Comparison of ENCODE assay signal across 8 cellular contexts in the genomic region with DNA sequence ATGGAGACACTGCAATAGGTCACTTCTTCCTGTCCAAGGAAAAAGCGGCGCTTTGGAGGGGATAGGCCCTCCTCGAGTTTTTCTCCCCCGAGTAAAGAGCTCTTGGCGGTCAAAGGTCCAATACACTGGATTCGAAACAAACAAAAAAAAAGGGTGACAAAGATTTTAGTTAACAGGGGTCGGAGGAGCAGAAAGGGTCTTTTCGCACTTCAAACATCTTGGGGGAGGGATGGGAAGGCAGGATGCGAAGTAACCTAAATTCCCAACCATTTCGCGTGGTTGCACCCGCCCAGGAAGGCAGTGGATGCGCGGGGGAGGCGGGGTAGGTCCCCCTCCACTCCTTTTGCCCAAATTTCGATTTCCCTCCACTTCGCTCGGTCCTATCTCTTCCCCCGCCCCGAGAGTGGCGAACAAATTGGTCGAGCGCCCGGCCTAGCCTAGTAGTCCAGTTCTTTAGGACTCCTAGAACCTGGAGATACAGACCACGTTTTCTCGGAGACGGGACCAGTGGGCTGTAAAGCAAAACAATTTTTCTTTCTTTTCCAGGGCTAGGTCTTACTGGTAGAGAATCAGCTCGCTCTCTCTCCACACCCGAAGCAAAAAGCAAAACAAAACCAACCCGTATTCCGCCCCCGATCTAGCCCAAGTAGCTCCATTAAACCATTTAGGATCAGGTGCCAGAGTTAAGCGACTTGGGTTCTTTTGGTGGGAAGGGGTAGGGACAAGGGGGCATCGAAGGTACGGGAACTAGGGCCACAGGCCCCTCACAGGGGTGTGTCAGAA. TPM values are rescaled to one million over a fixed set of nuclear protein-coding genes. Genes with fewer than 3 reads are reported as not detected.
DNase-seq lines count a peak whose midpoint lies in the region; ATAC-seq and TF ChIP-seq lines count a peak whose summit lies in the region.

No MANE protein-coding gene starts in this region.

- no peak for TF ChIP-seq RAD21 in HCT116 (IDR thresholded peaks at IDR 0.05; ENCODE audit: low read depth)

- no peak for ATAC-seq in CD4-positive, CD25-positive, alpha-beta regulatory T cell (ENCODE audit: low read depth in 2 of 2)
- no peak for ATAC-seq in HCT116
- ATAC-seq in HG03521 (IDR thresholded peaks at IDR 0.05; ENCODE audit: unreplicated experiment) = no peak
- no peak for ATAC-seq in GM18502 (IDR thresholded peaks at IDR 0.05; ENCODE audit: poor library complexity, unreplicated experiment)

- H3K9ac ChIP-seq in HCT116 (ENCODE audit: low read length) = peak overlapping the region; percentile 69

- no peak for TF ChIP-seq POLR2A in HCT116 (IDR thresholded peaks at IDR 0.05; ENCODE audit: borderline replicate concordance, extremely low read depth, insufficient read depth, insufficient read length)

- peaks cover 10 to 16% (median 11%) of the 10 kb centered on the region in 4 donors for H3K4me1 Mint-ChIP-seq in CD4-positive, CD25-positive, alpha-beta regulatory T cell

- no peaks in the 10 kb centered on the region for H4K20me1 ChIP-seq in HCT116 (ENCODE audit: insufficient read depth)

- H3K79me2 ChIP-seq in HCT116 (ENCODE audit: insufficient read depth, low read length) = peaks cover 27% of the 10 kb centered on the region

- no peaks in the 10 kb centered on the region for H3K27me3 ChIP-seq in CD4-positive, CD25-positive, alpha-beta regulatory T cell (ENCODE audit: control insufficient read depth, insufficient read depth, low read length)
- H3K27me3 ChIP-seq in HCT116 (ENCODE audit: insufficient read depth, low read length) (no peaks in the 10 kb centered on the region), SJSA1 (replicated peaks) (no peaks in the 10 kb centered on the region)

- peaks cover 4% of the 10 kb centered on the region for H3K36me3 Mint-ChIP-seq in CD4-positive, CD25-positive, alpha-beta regulatory T cell

- peaks cover 0 to 8% (median 0%) of the 10 kb centered on the region in 7 donors for H3K9me3 Mint-ChIP-seq in CD4-positive, CD25-positive, alpha-beta regulatory T cell

- peaks cover 11% of the 10 kb centered on the region for H3K4me1 ChIP-seq in CD4-positive, CD25-positive, alpha-beta regulatory T cell (ENCODE audit: control insufficient read depth, insufficient read depth, low read length, poor library complexity, severe bottlenecking)
- H3K4me1 ChIP-seq in HCT116 (ENCODE audit: control insufficient read depth in 1 of 2, insufficient read depth in 2 of 2, low read length in 2 of 2) (peaks cover 8 to 20% of the 10 kb centered on the region in 2 experiments), SJSA1 (replicated peaks) (0 out of 2 replicates have a peak, but pooled peaks cover 3% of the 10 kb centered on the region)

- intact Hi-C loops in HCT116 (cut with micrococcal nuclease) = loop anchor here (5.0 kb wide), 1 partner anchor 127 kb away; no protein-coding TSS in a partner anchor

- TF ChIP-seq CTCF in HCT116 (IDR thresholded peaks at IDR 0.05 in 2 of 3, conservative IDR thresholded peaks at IDR 0.05 in 1 of 3; ENCODE audit: borderline replicate concordance in 1 of 3, insufficient read depth in 1 of 3, low read depth in 2 of 3, low read length in 2 of 3) = no peak

- peaks cover 24% of the 10 kb centered on the region for H3K27me3 Mint-ChIP-seq in CD4-positive, CD25-positive, alpha-beta regulatory T cell

- RAD21 ChIA-PET in HCT116 (lab: Charles Lee; ENCODE audit: low non-redundant PET in 1 of 2, low total read pairs in 2 of 2, uncharacterized antibody in 2 of 2, unreplicated experiment in 2 of 2) = no interaction called here

- DNase-seq in CD4-positive, CD25-positive, alpha-beta regulatory T cell = no peak
- DNase-seq in HCT116 (ENCODE audit: low read depth, low spot score) (no peak), SJSA1 (ENCODE audit: low read depth in 1 of 2, low spot score in 2 of 2) (peak in 1 of 2 experiments; percentile 28), cerebellar cortex (ENCODE audit: low spot score) (peak; percentile 69), kidney tubule cell (ENCODE audit: low spot score) (peak; percentile 29)
- DNase-seq in stimulated activated CD4-positive, alpha-beta T cell treated with anti-CD3 and anti-CD28 coated beads, Interleukin-15, amount 100 ng/mL, for 24 hours = peak; percentile 25

- peak overlapping the region; percentile 95 to 99 (median 98) for H3K27ac Mint-ChIP-seq in CD4-positive, CD25-positive, alpha-beta regulatory T cell

- H3K9me3 ChIP-seq in CD4-positive, CD25-positive, alpha-beta regulatory T cell (ENCODE audit: control insufficient read depth in 2 of 2, low read length in 2 of 2) = no peaks in the 10 kb centered on the region
- H3K9me3 ChIP-seq in HCT116 (ENCODE audit: control insufficient read depth in 1 of 2, insufficient read depth in 1 of 2, low read depth in 1 of 2, low read length in 2 of 2) (no peaks in the 10 kb centered on the region), SJSA1 (replicated peaks) (no peaks in the 10 kb centered on the region)

- H3K4me3 Mint-ChIP-seq in CD4-positive, CD25-positive, alpha-beta regulatory T cell = peak overlapping the region; percentile 95 to 99 (median 97)

- TSS peak; percentile 68 for BruUV-seq in HCT116 (replicated peaks; lab: Mats Ljungman, UMichigan)

- no peak overlapping the region for H2AFZ ChIP-seq in HCT116 (ENCODE audit: low read depth, low read length, poor library complexity, severe bottlenecking)

- H3K36me3 ChIP-seq in CD4-positive, CD25-positive, alpha-beta regulatory T cell (ENCODE audit: control insufficient read depth, insufficient read depth, low read length) = no peaks in the 10 kb centered on the region
- no peaks in the 10 kb centered on the region for H3K36me3 ChIP-seq in HCT116 (ENCODE audit: control insufficient read depth in 1 of 2, insufficient read depth in 2 of 2, low read length in 2 of 2)
- peaks cover 3% of the 10 kb centered on the region for H3K36me3 ChIP-seq in SJSA1

- POLR2A ChIA-PET in HCT116 (lab: Charles Lee) = no interaction called here

- H3K4me2 ChIP-seq in HCT116 (ENCODE audit: low read length) = peak overlapping the region; percentile 85

- H3K4me3 ChIP-seq in CD4-positive, CD25-positive, alpha-beta regulatory T cell (ENCODE audit: low read depth, low read length) = peak overlapping the region; percentile 84
- H3K4me3 ChIP-seq in HCT116 (replicated peaks in 1 of 2; ENCODE audit: low read depth in 1 of 2, low read length in 2 of 2) (peak overlapping the region; percentile 50 to 60), SJSA1 (peak overlapping the region; percentile 77)

- H3K27ac ChIP-seq in CD4-positive, CD25-positive, alpha-beta regulatory T cell (ENCODE audit: insufficient read depth, low read length, poor library complexity, severe bottlenecking) = peak overlapping the region; percentile 96
- H3K27ac ChIP-seq in HCT116 (ENCODE audit: low read depth, low read length) (peak overlapping the region; percentile 60), SJSA1 (peak overlapping the region; percentile 90)

- no peaks in the 10 kb centered on the region for H3K9me2 ChIP-seq in HCT116 (ENCODE audit: insufficient read depth)

- CTCF ChIA-PET in HCT116 (lab: Charles Lee) = interaction anchor here (0.7 to 1.1 kb wide), 3 partner anchors 17 to 182 kb away, joined by 3 to 4 read pairs (median 3); no protein-coding TSS in a partner anchor

TF ChIP-seq in HCT116, 20 proteins besides CTCF, POLR2A, EP300 and RAD21 (continues in another document):
- TF ChIP-seq SIN3A (IDR thresholded peaks at IDR 0.05; ENCODE audit: low read depth) (no peak), EZH2phosphoT487 (IDR thresholded peaks at IDR 0.05; ENCODE audit: borderline replicate concordance) (no peak), ZFX (IDR thresholded peaks at IDR 0.05) (no peak), CBX3 (IDR thresholded peaks at IDR 0.05; ENCODE audit: low read depth) (no peak), SRF (IDR thresholded peaks at IDR 0.05; ENCODE audit: low read depth) (no peak), YY1 (IDR thresholded peaks at IDR 0.05; ENCODE audit: extremely low read depth, insufficient replicate concordance, low read depth, low read length) (no peak), FOSL1 (IDR thresholded peaks at IDR 0.05; ENCODE audit: low read depth) (no peak), CEBPB (IDR thresholded peaks at IDR 0.05; ENCODE audit: low read depth) (no peak), EGR1 (IDR thresholded peaks at IDR 0.05; ENCODE audit: low read depth) (no peak), ZNF274 (IDR thresholded peaks at IDR 0.05; ENCODE audit: low read depth, low read length) (no peak), EZH2 (IDR thresholded peaks at IDR 0.05) (no peak), SP1 (IDR thresholded peaks at IDR 0.05; ENCODE audit: low read depth) (no peak)
- TF ChIP-seq, protein P1, sequence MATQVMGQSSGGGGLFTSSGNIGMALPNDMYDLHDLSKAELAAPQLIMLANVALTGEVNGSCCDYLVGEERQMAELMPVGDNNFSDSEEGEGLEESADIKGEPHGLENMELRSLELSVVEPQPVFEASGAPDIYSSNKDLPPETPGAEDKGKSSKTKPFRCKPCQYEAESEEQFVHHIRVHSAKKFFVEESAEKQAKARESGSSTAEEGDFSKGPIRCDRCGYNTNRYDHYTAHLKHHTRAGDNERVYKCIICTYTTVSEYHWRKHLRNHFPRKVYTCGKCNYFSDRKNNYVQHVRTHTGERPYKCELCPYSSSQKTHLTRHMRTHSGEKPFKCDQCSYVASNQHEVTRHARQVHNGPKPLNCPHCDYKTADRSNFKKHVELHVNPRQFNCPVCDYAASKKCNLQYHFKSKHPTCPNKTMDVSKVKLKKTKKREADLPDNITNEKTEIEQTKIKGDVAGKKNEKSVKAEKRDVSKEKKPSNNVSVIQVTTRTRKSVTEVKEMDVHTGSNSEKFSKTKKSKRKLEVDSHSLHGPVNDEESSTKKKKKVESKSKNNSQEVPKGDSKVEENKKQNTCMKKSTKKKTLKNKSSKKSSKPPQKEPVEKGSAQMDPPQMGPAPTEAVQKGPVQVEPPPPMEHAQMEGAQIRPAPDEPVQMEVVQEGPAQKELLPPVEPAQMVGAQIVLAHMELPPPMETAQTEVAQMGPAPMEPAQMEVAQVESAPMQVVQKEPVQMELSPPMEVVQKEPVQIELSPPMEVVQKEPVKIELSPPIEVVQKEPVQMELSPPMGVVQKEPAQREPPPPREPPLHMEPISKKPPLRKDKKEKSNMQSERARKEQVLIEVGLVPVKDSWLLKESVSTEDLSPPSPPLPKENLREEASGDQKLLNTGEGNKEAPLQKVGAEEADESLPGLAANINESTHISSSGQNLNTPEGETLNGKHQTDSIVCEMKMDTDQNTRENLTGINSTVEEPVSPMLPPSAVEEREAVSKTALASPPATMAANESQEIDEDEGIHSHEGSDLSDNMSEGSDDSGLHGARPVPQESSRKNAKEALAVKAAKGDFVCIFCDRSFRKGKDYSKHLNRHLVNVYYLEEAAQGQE (IDR thresholded peaks at IDR 0.05; ENCODE audit: low read depth) = no peak

RNA-seq across cellular contexts. Expression of a gene that starts 2.0 kb away (rescaled TPM):
- total RNA-seq in CD4-positive, CD25-positive, alpha-beta regulatory T cell = 79.4 TPM
- 10 to 100 TPM; 43.1 to 51.3 (median 47.5) TPM for polyA plus RNA-seq in CD4-positive, CD25-positive, alpha-beta regulatory T cell
- 66.3 TPM for total RNA-seq in HCT116 (2021; ENCODE audit: unreplicated experiment)
- polyA plus RNA-seq in HCT116 (2012) = 35.3 and 36.0 TPM in 2 replicates
- total RNA-seq in SJSA1 (2014; rRNA removed; shearing (Covaris generic)) = 85.9 and 103 TPM in 2 replicates

Comparison
In these comparisons a context has a peak if more than half of its experiments do, and no peak if none do; other contexts are left out.
1. DNase-seq: peak in cerebellar cortex (single experiment), kidney tubule cell (single experiment) and stimulated activated CD4-positive, alpha-beta T cell treated with anti-CD3 and anti-CD28 coated beads, Interleukin-15, amount 100 ng/mL, for 24 hours (single experiment); none in CD4-positive, CD25-positive, alpha-beta regulatory T cell (0 of 3) and HCT116 (single experiment).
2. Peak in every context shown above with its lines, with median percentiles within 50 percentile points of each other: H3K27ac ChIP-seq and H3K4me3 ChIP-seq.